ENCODE assay signal across 19 cellular contexts in the genomic region with DNA sequence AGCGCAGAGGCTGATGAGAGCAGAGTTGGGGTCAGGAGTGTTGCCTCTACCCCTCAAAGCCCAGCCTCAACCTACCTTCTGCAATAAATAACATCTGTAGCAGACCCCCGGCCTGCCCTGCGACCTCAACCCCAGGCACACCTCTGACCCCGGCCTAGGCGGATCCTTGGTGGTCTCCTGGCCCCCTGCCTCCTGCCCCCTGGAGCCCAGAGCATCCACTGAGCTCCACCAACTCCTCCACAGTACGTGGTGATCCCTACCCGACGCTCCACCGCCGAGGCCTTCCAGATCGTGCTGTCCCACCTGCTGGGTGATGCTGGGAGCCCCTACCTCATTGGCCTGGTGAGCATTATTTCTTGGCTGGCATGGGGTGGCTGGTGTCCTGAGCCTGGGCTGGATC. TPM values are rescaled to one million over a fixed set of nuclear protein-coding genes. Genes with fewer than 3 reads are reported as not detected.
DNase-seq lines count a peak whose midpoint lies in the region; ATAC-seq and TF ChIP-seq lines count a peak whose summit lies in the region.
"Had no signal": no experiment of that assay in that cellular context is flagged by ENCODE, and none has a peak within 500 bp of the region (broad histone marks: within the 10 kb centered on the region; RNA-seq: fewer than 3 reads in every experiment).

No MANE protein-coding gene starts in this region.

- peaks cover 2 to 58% (median 25%) of the 10 kb centered on the region in 11 experiments; a peak in 16 of 22 replicates for H4K20me1 ChIP-seq in BLaER1 treated with 17β-estradiol and CSF1 and Interleukin-3, amounts not matched to agents 10 nM and 100 nM

- peaks cover 12 to 29% (median 21%) of the 10 kb centered on the region in 11 experiments for H3K9me3 ChIP-seq in BLaER1 treated with 17β-estradiol and CSF1 and Interleukin-3, amounts not matched to agents 10 nM and 100 nM (replicated peaks in 1 of 11)
- no peaks in the 10 kb centered on the region for H3K9me3 ChIP-seq in effector memory CD4-positive, alpha-beta T cell (ENCODE audit: control insufficient read depth, low read length)

- DNase-seq in activated CD4-positive, alpha-beta T cell treated with anti-CD3 and anti-CD28 coated beads for 36 hours: no peak
- no peak for DNase-seq in activated CD4-positive, alpha-beta T cell treated with anti-CD3 and anti-CD28 coated beads for 4 hours
- no peak for DNase-seq in NB4 (ENCODE audit: low read depth)
- DNase-seq in endothelial cell (ENCODE audit: low spot score): no peak
- no peak for DNase-seq in effector memory CD4-positive, alpha-beta T cell
- no peak for DNase-seq in amniotic stem cell (lab: John Stamatoyannopoulos, UW)
- no peak for DNase-seq in left colon
- DNase-seq: GF-D8; IMR-90; NCI-H1436 treated with DMSO at 0.1 percent for 48 hours; NCI-H2107; NCI-H226; NCI-H526 treated with DMSO at 0.1 percent for 48 hours; NK-92 treated with Interleukin-12 subunit alpha and Interleukin-12 subunit beta, amount 100 ng/mL, for 24 hours had no signal

- H3K27me3 Mint-ChIP-seq in activated CD4-positive, alpha-beta T cell treated with anti-CD3 and anti-CD28 coated beads for 36 hours: no peaks in the 10 kb centered on the region
- H3K27me3 Mint-ChIP-seq in endothelial cell (ENCODE audit: unreplicated experiment): peaks cover 6% of the 10 kb centered on the region

- H3K36me3 ChIP-seq in BLaER1 treated with 17β-estradiol and CSF1 and Interleukin-3, amounts not matched to agents 10 nM and 100 nM: peaks cover 48 to 88% (median 75%) of the 10 kb centered on the region in 11 experiments
- H3K36me3 ChIP-seq in effector memory CD4-positive, alpha-beta T cell (ENCODE audit: control insufficient read depth, insufficient read depth, low read length): peaks cover 30% of the 10 kb centered on the region

- TF ChIP-seq CTCF in NB4 (IDR thresholded peaks at IDR 0.05; ENCODE audit: low read depth, low read length): no peak
- no peak for TF ChIP-seq CTCF in endothelial cell (IDR thresholded peaks at IDR 0.05; ENCODE audit: unreplicated experiment)

- H3K4me3 ChIP-seq in BLaER1 treated with 17β-estradiol and CSF1 and Interleukin-3, amounts not matched to agents 10 nM and 100 nM: no peak overlapping the region
- peak overlapping the region; percentile 69 for H3K4me3 ChIP-seq in NB4 (ENCODE audit: low read depth, low read length)
- no peak overlapping the region for H3K4me3 ChIP-seq in effector memory CD4-positive, alpha-beta T cell (ENCODE audit: insufficient read depth, low read depth, low read length, poor library complexity, severe bottlenecking)

- peaks cover 63% of the 10 kb centered on the region for H3K36me3 Mint-ChIP-seq in activated CD4-positive, alpha-beta T cell treated with anti-CD3 and anti-CD28 coated beads for 36 hours (ENCODE audit: low read depth)
- peaks cover 41% of the 10 kb centered on the region for H3K36me3 Mint-ChIP-seq in endothelial cell (ENCODE audit: low read depth, unreplicated experiment)

- peak overlapping the region; percentile 85 to 100 (median 96); a peak in 17 of 22 replicates for H3K4me2 ChIP-seq in BLaER1 treated with 17β-estradiol and CSF1 and Interleukin-3, amounts not matched to agents 10 nM and 100 nM

- intact Hi-C loops in activated CD4-positive, alpha-beta T cell treated with anti-CD3 and anti-CD28 coated beads for 36 hours (cut with DNase I, micrococcal nuclease): no loop called here
- intact Hi-C loops in left colon (cut with DNase I, micrococcal nuclease): no loop called here

- CTCF ChIA-PET in activated CD4-positive, alpha-beta T cell treated with anti-CD3 and anti-CD28 coated beads for 36 hours (lab: Charles Lee): interaction anchor here (0.5 to 1.3 kb wide), 2 partner anchors 12 to 25 kb away, joined by 3 read pairs; no protein-coding TSS in a partner anchor

- peak overlapping the region in 3 of 11 experiments; percentile 16 to 69 (median 19); a peak in 2 of 22 replicates for H3K9ac ChIP-seq in BLaER1 treated with 17β-estradiol and CSF1 and Interleukin-3, amounts not matched to agents 10 nM and 100 nM

- POLR2A ChIA-PET in activated CD4-positive, alpha-beta T cell treated with anti-CD3 and anti-CD28 coated beads for 36 hours (lab: Charles Lee): no interaction called here

- no peak for TF ChIP-seq POLR2A in NB4 (IDR thresholded peaks at IDR 0.05; ENCODE audit: extremely low read depth, insufficient read length)

- no peak for ATAC-seq in activated CD4-positive, alpha-beta T cell treated with anti-CD3 and anti-CD28 coated beads for 36 hours
- no peak for ATAC-seq in left colon
- ATAC-seq: HCT116 had no signal

- H3K4me1 Mint-ChIP-seq in activated CD4-positive, alpha-beta T cell treated with anti-CD3 and anti-CD28 coated beads for 36 hours: peaks cover 35% of the 10 kb centered on the region
- peaks cover 3% of the 10 kb centered on the region for H3K4me1 Mint-ChIP-seq in endothelial cell (ENCODE audit: unreplicated experiment)

- H3K27ac Mint-ChIP-seq in activated CD4-positive, alpha-beta T cell treated with anti-CD3 and anti-CD28 coated beads for 36 hours: peak overlapping the region; percentile 76
- peak overlapping the region; percentile 18 for H3K27ac Mint-ChIP-seq in endothelial cell (ENCODE audit: unreplicated experiment)

- peaks cover 38 to 50% (median 43%) of the 10 kb centered on the region in 10 experiments for H3K4me1 ChIP-seq in BLaER1 treated with 17β-estradiol and CSF1 and Interleukin-3, amounts not matched to agents 10 nM and 100 nM
- peaks cover 22% of the 10 kb centered on the region for H3K4me1 ChIP-seq in effector memory CD4-positive, alpha-beta T cell (ENCODE audit: control insufficient read depth, insufficient read depth, low read length, poor library complexity, severe bottlenecking)

- no peak overlapping the region for H3K27ac ChIP-seq in BLaER1 treated with 17β-estradiol and CSF1 and Interleukin-3, amounts not matched to agents 10 nM and 100 nM
- no peak overlapping the region for H3K27ac ChIP-seq in effector memory CD4-positive, alpha-beta T cell (ENCODE audit: insufficient read depth, low read length, poor library complexity, severe bottlenecking)
- H3K27ac ChIP-seq: RWPE1 had no signal

- H3K27me3 ChIP-seq in BLaER1 treated with 17β-estradiol and CSF1 and Interleukin-3, amounts not matched to agents 10 nM and 100 nM: no peaks in the 10 kb centered on the region
- H3K27me3 ChIP-seq in effector memory CD4-positive, alpha-beta T cell (replicated peaks; ENCODE audit: control insufficient read depth, insufficient read depth, low read length, poor library complexity, severe bottlenecking): no peaks in the 10 kb centered on the region

- peaks cover 11% of the 10 kb centered on the region for H3K9me3 Mint-ChIP-seq in activated CD4-positive, alpha-beta T cell treated with anti-CD3 and anti-CD28 coated beads for 36 hours (ENCODE audit: low read depth)
- peaks cover 6% of the 10 kb centered on the region for H3K9me3 Mint-ChIP-seq in endothelial cell (ENCODE audit: unreplicated experiment)

- H3K4me3 Mint-ChIP-seq in activated CD4-positive, alpha-beta T cell treated with anti-CD3 and anti-CD28 coated beads for 36 hours: no peak overlapping the region
- no peak overlapping the region for H3K4me3 Mint-ChIP-seq in endothelial cell (ENCODE audit: unreplicated experiment)

RNA-seq across cellular contexts. Expression of a gene that starts 1.9 kb away (rescaled TPM):
- total RNA-seq in activated CD4-positive, alpha-beta T cell treated with anti-CD3 and anti-CD28 coated beads for 36 hours: 100 to 1,000 TPM; 200 to 234 TPM
- total RNA-seq in endothelial cell (ENCODE audit: unreplicated experiment) (5.4 TPM), left colon (1 to 10 TPM; 6.9 to 7.2 TPM)

RNA-seq across cellular contexts. Expression of a gene that starts 8.4 kb away (rescaled TPM):
- total RNA-seq in activated CD4-positive, alpha-beta T cell treated with anti-CD3 and anti-CD28 coated beads for 36 hours: 10 to 100 TPM; 12.7 to 14.2 TPM
- total RNA-seq in endothelial cell (ENCODE audit: unreplicated experiment) (68.4 TPM), left colon (10 to 100 TPM; 31.1 to 32.0 TPM)

RNA-seq across cellular contexts. Expression of a gene that starts 32.2 kb away (rescaled TPM):
- 10 to 100 TPM; 69.2 to 72.7 TPM for total RNA-seq in activated CD4-positive, alpha-beta T cell treated with anti-CD3 and anti-CD28 coated beads for 36 hours
- total RNA-seq in endothelial cell (ENCODE audit: unreplicated experiment): 61.0 TPM
- total RNA-seq in left colon: 10 to 100 TPM; 42.9 to 52.0 TPM

RNA-seq across cellular contexts. Expression of a gene that starts 51.2 kb away (rescaled TPM):
- under 1 TPM; 0.74 to 0.80 TPM for total RNA-seq in activated CD4-positive, alpha-beta T cell treated with anti-CD3 and anti-CD28 coated beads for 36 hours
- not detected for total RNA-seq in endothelial cell (ENCODE audit: unreplicated experiment)
- 1 to 10 TPM in 1 of 2 donors, under 1 TPM in 1; 0.64 to 1.2 TPM for total RNA-seq in left colon
- total RNA-seq: A172, IMR-90, LHCN-M2 had no signal

RNA-seq across cellular contexts. Expression of a gene that starts 57.9 kb away (rescaled TPM):
- total RNA-seq in activated CD4-positive, alpha-beta T cell treated with anti-CD3 and anti-CD28 coated beads for 36 hours: 10 to 100 TPM in 1 of 2 experiments, 1 to 10 TPM in 1; 8.1 to 12.9 TPM
- total RNA-seq in endothelial cell (ENCODE audit: unreplicated experiment) (16.0 TPM), left colon (10 to 100 TPM; 39.6 to 41.4 TPM)

Comparison
In these comparisons a context has a peak if more than half of its experiments do, and no peak if none do; other contexts are left out.
1. RNA of a gene that starts 1.9 kb away (total RNA-seq): 200 to 234 TPM in activated CD4-positive, alpha-beta T cell treated with anti-CD3 and anti-CD28 coated beads for 36 hours; 6.9 to 7.2 TPM in left colon and 5.4 TPM in endothelial cell (single experiment); every median in the first group is over 10 times any median in the second.